18 cellular contexts compared by ENCODE assay signal in genomic region chr11:24588075-24588474, GRCh38.
DNase-seq lines count a peak whose midpoint lies in the region; ATAC-seq, FAIRE-seq and TF ChIP-seq lines count a peak whose summit lies in the region.
"Had no signal": no experiment of that assay in that cellular context is flagged by ENCODE, and none has a peak within 500 bp of the region (broad histone marks: within the 10 kb centered on the region; RNA-seq: fewer than 3 reads in every experiment).

No MANE protein-coding gene starts in this region.

- intact Hi-C loops in head of caudate nucleus (cut with DNase I) = no loop called here

- FAIRE-seq in RCC 7860 (lab: Jason Lieb, UNC) = peak; percentile 98
- FAIRE-seq: GM18507 had no signal

- H3K4me1 ChIP-seq in GM23248 (ENCODE audit: insufficient read depth) = no peaks in the 10 kb centered on the region
- H3K4me1 ChIP-seq: gastrocnemius medialis had no signal

- no peak overlapping the region for H3K4me3 Mint-ChIP-seq in endothelial cell (ENCODE audit: unreplicated experiment)
- H3K4me3 Mint-ChIP-seq: memory B cell, neural crest cell, WTC11 had no signal

- no peak overlapping the region for H3K9ac ChIP-seq in GM23248

- no peaks in the 10 kb centered on the region for H3K79me2 ChIP-seq in GM23248 (ENCODE audit: insufficient read depth)

- H3K36me3 Mint-ChIP-seq in endothelial cell (ENCODE audit: low read depth, unreplicated experiment) = no peaks in the 10 kb centered on the region
- H3K36me3 Mint-ChIP-seq: memory B cell, WTC11 had no signal

- no peak for ATAC-seq in HG03139 (IDR thresholded peaks at IDR 0.05; ENCODE audit: unreplicated experiment)
- ATAC-seq: gastrocnemius medialis, WTC11 had no signal

- DNase-seq in GM23248 (peak; percentile 58), RCC 7860 (ENCODE audit: low spot score) (peak; percentile 72), choroid plexus epithelial cell (ENCODE audit: low read depth) (peak; percentile 47), kidney tubule cell (ENCODE audit: low spot score) (peak; percentile 81), SW480 (ENCODE audit: low spot score) (no peak), endothelial cell (ENCODE audit: low spot score) (no peak), head of caudate nucleus (no peak)
- DNase-seq: activated effector memory CD4-positive, alpha-beta T cell treated with anti-CD3 and anti-CD28 coated beads, Interleukin-2, amount 50 U/mL, for 16 hours; aorta; gastrocnemius medialis; NCI-H2081; retina; T-helper 1 cell had no signal

- in situ Hi-C loops in GM23248 (cut with MboI) = no loop called here

- no peak overlapping the region for H3K4me2 ChIP-seq in GM23248 (ENCODE audit: unreplicated experiment)

- no peaks in the 10 kb centered on the region for H3F3A ChIP-seq in GM23248 (ENCODE audit: insufficient read depth)

- 30 to 39% methylated on average over 3 of the region's 3 CpGs for WGBS in GM23248 (ENCODE audit: low coverage in 1 of 2, low lambda C conversion rate in 2 of 2, missing lambda C conversion rate in 2 of 2), 2 experiments

- no peaks in the 10 kb centered on the region for H3K4me1 Mint-ChIP-seq in endothelial cell (ENCODE audit: unreplicated experiment)
- H3K4me1 Mint-ChIP-seq: memory B cell, neural crest cell, WTC11 had no signal

- H3K9me3 Mint-ChIP-seq in endothelial cell (ENCODE audit: unreplicated experiment) = no peaks in the 10 kb centered on the region
- H3K9me3 Mint-ChIP-seq: neural crest cell, WTC11 had no signal

- no peak for TF ChIP-seq CTCF in choroid plexus epithelial cell (conservative IDR thresholded peaks at IDR 0.05; ENCODE audit: low read depth, low read length)
- no peak for TF ChIP-seq CTCF in endothelial cell (IDR thresholded peaks at IDR 0.05; ENCODE audit: unreplicated experiment)

- H3K4me3 ChIP-seq in GM23248 (no peak overlapping the region), choroid plexus epithelial cell (ENCODE audit: low read depth, low read length) (no peak overlapping the region)
- H3K4me3 ChIP-seq: gastrocnemius medialis had no signal

- H3K36me3 ChIP-seq in GM23248 (ENCODE audit: low read depth) = no peaks in the 10 kb centered on the region
- H3K36me3 ChIP-seq: gastrocnemius medialis had no signal

- no peaks in the 10 kb centered on the region for H3K9me2 ChIP-seq in GM23248 (ENCODE audit: insufficient read depth)

- H2AFZ ChIP-seq in GM23248 = no peak overlapping the region

- no peak overlapping the region for H3K27ac Mint-ChIP-seq in endothelial cell (ENCODE audit: unreplicated experiment)
- H3K27ac Mint-ChIP-seq: memory B cell, WTC11 had no signal

- H4K20me1 ChIP-seq in GM23248 (ENCODE audit: insufficient read depth) = no peaks in the 10 kb centered on the region

- H3K27me3 ChIP-seq in GM23248 (replicated peaks; ENCODE audit: insufficient read depth) = no peaks in the 10 kb centered on the region
- H3K27me3 ChIP-seq: gastrocnemius medialis had no signal

- no peaks in the 10 kb centered on the region for H3K9me3 ChIP-seq in GM23248 (ENCODE audit: low read depth)
- H3K9me3 ChIP-seq: gastrocnemius medialis had no signal

- H3K27ac ChIP-seq in GM23248 = no peak overlapping the region
- H3K27ac ChIP-seq: gastrocnemius medialis had no signal

- no peaks in the 10 kb centered on the region for H3K27me3 Mint-ChIP-seq in endothelial cell (ENCODE audit: unreplicated experiment)
- H3K27me3 Mint-ChIP-seq: memory B cell had no signal

Comparison
In these comparisons a context has a peak if more than half of its experiments do, and no peak if none do; other contexts are left out.
1. DNase-seq: peak in GM23248 (single experiment), RCC 7860 (single experiment), choroid plexus epithelial cell (single experiment) and kidney tubule cell (single experiment); none in SW480 (single experiment), endothelial cell (single experiment) and head of caudate nucleus (0 of 42).